11 cellular contexts compared by ENCODE assay signal in the genomic region with DNA sequence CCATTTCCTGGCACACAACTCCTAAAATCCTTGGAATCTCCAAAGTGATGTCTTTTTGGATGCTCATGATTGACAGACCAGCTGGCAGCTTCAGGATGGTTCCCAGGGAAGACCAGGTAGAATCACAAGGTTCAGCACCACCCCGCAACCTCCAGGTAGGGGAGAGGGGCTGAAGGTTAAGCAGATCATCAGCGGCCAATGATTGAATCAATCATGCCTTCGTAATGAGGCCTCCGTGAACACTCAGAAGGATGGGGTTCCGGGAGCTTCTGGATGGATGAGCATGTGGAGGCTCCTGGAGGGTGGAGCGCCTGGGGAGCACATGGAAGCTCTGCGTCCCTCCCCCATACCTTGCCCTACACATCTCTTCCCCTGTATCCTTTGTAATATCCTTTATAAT.
A peak's percentile ranks its signal among the peaks of the same experiment; 100 is the strongest.
DNase-seq lines count a peak whose midpoint lies in the region; ATAC-seq and TF ChIP-seq lines count a peak whose summit lies in the region.
"Had no signal": no experiment of that assay in that cellular context is flagged by ENCODE, and none has a peak within 500 bp of the region (broad histone marks: within the 10 kb centered on the region; RNA-seq: fewer than 3 reads in every experiment).

No MANE protein-coding gene starts in this region.

- H3K9me3 Mint-ChIP-seq in activated naive CD8-positive, alpha-beta T cell treated with anti-CD3 and anti-CD28 coated beads, Interleukin-2, amount 10 ng/mL, durations not matched to agents 7 days and 5 days = no peaks in the 10 kb centered on the region
- peaks cover 4% of the 10 kb centered on the region for H3K9me3 Mint-ChIP-seq in activated naive CD8-positive, alpha-beta T cell treated with anti-CD3 and anti-CD28 coated beads for 36 hours
- no peaks in the 10 kb centered on the region for H3K9me3 Mint-ChIP-seq in activated CD8-positive, alpha-beta T cell treated with anti-CD3 and anti-CD28 coated beads for 36 hours
- H3K9me3 Mint-ChIP-seq in naive thymus-derived CD4-positive, alpha-beta T cell = peaks cover 0 to 2% (median 0%) of the 10 kb centered on the region in 11 donors

- H3K27ac ChIP-seq in naive thymus-derived CD4-positive, alpha-beta T cell (ENCODE audit: low read depth, low read length) = no peak overlapping the region
- H3K27ac ChIP-seq in uterus = peak overlapping the region in 1 of 2 donors; percentile 9
- H3K27ac ChIP-seq: SK-N-MC had no signal

- no peak for TF ChIP-seq POLR2A in uterus (IDR thresholded peaks at IDR 0.05)

- POLR2A ChIA-PET in activated naive CD8-positive, alpha-beta T cell treated with anti-CD3 and anti-CD28 coated beads, Interleukin-2, amount 10 ng/mL, durations not matched to agents 7 days and 5 days (lab: Charles Lee) = interaction anchor here (1.0 to 1.3 kb wide), 2 partner anchors 48 to 632 kb away, joined by 3 to 4 read pairs; partner anchors contain the start of gene TNRC6C
- POLR2A ChIA-PET in activated CD8-positive, alpha-beta T cell treated with anti-CD3 and anti-CD28 coated beads for 36 hours (lab: Charles Lee) = interaction anchor here (0.6 to 1.0 kb wide), 2 partner anchors 64 to 149 kb away, joined by 3 to 4 read pairs; no protein-coding TSS in a partner anchor
- POLR2A ChIA-PET in naive thymus-derived CD4-positive, alpha-beta T cell (lab: Charles Lee) = interaction anchor here (0.6 to 6.7 kb wide), 7 partner anchors 39 to 343 kb away, joined by 3 to 98 read pairs (median 5); no protein-coding TSS in a partner anchor

- CTCF ChIA-PET in activated CD8-positive, alpha-beta T cell treated with anti-CD3 and anti-CD28 coated beads for 36 hours (lab: Charles Lee) = interaction anchor here (1.4 kb wide), 1 partner anchor 74 kb away, joined by 3 read pairs; no protein-coding TSS in a partner anchor
- CTCF ChIA-PET in naive thymus-derived CD4-positive, alpha-beta T cell (lab: Charles Lee) = interaction anchor here (1.2 kb wide), 1 partner anchor 48 kb away, joined by 3 read pairs; no protein-coding TSS in a partner anchor

- no peaks in the 10 kb centered on the region for H3K36me3 ChIP-seq in naive thymus-derived CD4-positive, alpha-beta T cell (ENCODE audit: control insufficient read depth in 2 of 3, insufficient read depth in 3 of 3, low read length in 3 of 3)
- H3K36me3 ChIP-seq in uterus = no peaks in the 10 kb centered on the region

- H3K27me3 ChIP-seq in naive thymus-derived CD4-positive, alpha-beta T cell (ENCODE audit: control insufficient read depth in 2 of 2, insufficient read depth in 2 of 2, low read length in 2 of 2) = no peaks in the 10 kb centered on the region
- no peaks in the 10 kb centered on the region for H3K27me3 ChIP-seq in uterus

- peak overlapping the region; percentile 80 for H3K4me3 Mint-ChIP-seq in activated naive CD8-positive, alpha-beta T cell treated with anti-CD3 and anti-CD28 coated beads, Interleukin-2, amount 10 ng/mL, durations not matched to agents 7 days and 5 days
- no peak overlapping the region for H3K4me3 Mint-ChIP-seq in activated naive CD8-positive, alpha-beta T cell treated with anti-CD3 and anti-CD28 coated beads for 36 hours
- no peak overlapping the region for H3K4me3 Mint-ChIP-seq in activated CD8-positive, alpha-beta T cell treated with anti-CD3 and anti-CD28 coated beads for 36 hours
- peak overlapping the region in 9 of 10 donors; percentile 33 to 81 (median 71) for H3K4me3 Mint-ChIP-seq in naive thymus-derived CD4-positive, alpha-beta T cell

- ATAC-seq in activated naive CD8-positive, alpha-beta T cell treated with anti-CD3 and anti-CD28 coated beads, Interleukin-2, amount 10 ng/mL, durations not matched to agents 7 days and 5 days (ENCODE audit: low read depth) = no peak
- no peak for ATAC-seq in activated CD8-positive, alpha-beta T cell treated with anti-CD3 and anti-CD28 coated beads for 36 hours
- ATAC-seq in naive thymus-derived CD4-positive, alpha-beta T cell = no peak
- no peak for ATAC-seq in GM21576 (IDR thresholded peaks at IDR 0.05; ENCODE audit: unreplicated experiment)
- ATAC-seq in stimulated activated naive CD8-positive, alpha-beta T cell treated with anti-CD3 and anti-CD28 coated beads, Interleukin-15, Interleukin-2, amounts not matched to agents 100 U/mL and 50 U/mL, for 24 hours = no peak
- ATAC-seq: K562 had no signal

- no peaks in the 10 kb centered on the region for H3K36me3 Mint-ChIP-seq in activated naive CD8-positive, alpha-beta T cell treated with anti-CD3 and anti-CD28 coated beads, Interleukin-2, amount 10 ng/mL, durations not matched to agents 7 days and 5 days
- H3K36me3 Mint-ChIP-seq in activated naive CD8-positive, alpha-beta T cell treated with anti-CD3 and anti-CD28 coated beads for 36 hours = peaks cover 3% of the 10 kb centered on the region
- H3K36me3 Mint-ChIP-seq in activated CD8-positive, alpha-beta T cell treated with anti-CD3 and anti-CD28 coated beads for 36 hours (ENCODE audit: low read depth) = no peaks in the 10 kb centered on the region
- no peaks in the 10 kb centered on the region for H3K36me3 Mint-ChIP-seq in naive thymus-derived CD4-positive, alpha-beta T cell

- H3K4me1 Mint-ChIP-seq in activated naive CD8-positive, alpha-beta T cell treated with anti-CD3 and anti-CD28 coated beads, Interleukin-2, amount 10 ng/mL, durations not matched to agents 7 days and 5 days = peaks cover 43% of the 10 kb centered on the region
- H3K4me1 Mint-ChIP-seq in activated naive CD8-positive, alpha-beta T cell treated with anti-CD3 and anti-CD28 coated beads for 36 hours = peaks cover 42% of the 10 kb centered on the region
- peaks cover 45% of the 10 kb centered on the region for H3K4me1 Mint-ChIP-seq in activated CD8-positive, alpha-beta T cell treated with anti-CD3 and anti-CD28 coated beads for 36 hours (ENCODE audit: low read depth)
- H3K4me1 Mint-ChIP-seq in naive thymus-derived CD4-positive, alpha-beta T cell = peaks cover 49 to 71% (median 57%) of the 10 kb centered on the region in 7 donors

- TF ChIP-seq CTCF in activated CD8-positive, alpha-beta T cell treated with anti-CD3 and anti-CD28 coated beads for 36 hours (IDR thresholded peaks at IDR 0.05) = no peak
- no peak for TF ChIP-seq CTCF in uterus (IDR thresholded peaks at IDR 0.05)

- no peak overlapping the region for H3K4me3 ChIP-seq in naive thymus-derived CD4-positive, alpha-beta T cell (ENCODE audit: low read length)
- H3K4me3 ChIP-seq in uterus = no peak overlapping the region
- H3K4me3 ChIP-seq: K562, SK-N-MC had no signal

- no peak for DNase-seq in activated naive CD8-positive, alpha-beta T cell treated with anti-CD3 and anti-CD28 coated beads, Interleukin-2, amount 10 ng/mL, durations not matched to agents 7 days and 5 days
- DNase-seq in activated naive CD8-positive, alpha-beta T cell treated with anti-CD3 and anti-CD28 coated beads for 36 hours = no peak
- no peak for DNase-seq in activated CD8-positive, alpha-beta T cell treated with anti-CD3 and anti-CD28 coated beads for 36 hours
- DNase-seq in naive thymus-derived CD4-positive, alpha-beta T cell = no peak
- DNase-seq in uterus (peak; percentile 13 to 16), cerebellar cortex (ENCODE audit: low spot score) (no peak)
- no peak for DNase-seq in stimulated activated naive CD8-positive, alpha-beta T cell treated with anti-CD3 and anti-CD28 coated beads, Interleukin-15, Interleukin-2, amounts not matched to agents 100 U/mL and 50 U/mL, for 24 hours
- DNase-seq: NCI-H2029 had no signal

- peak overlapping the region; percentile 81 for H3K27ac Mint-ChIP-seq in activated naive CD8-positive, alpha-beta T cell treated with anti-CD3 and anti-CD28 coated beads, Interleukin-2, amount 10 ng/mL, durations not matched to agents 7 days and 5 days
- H3K27ac Mint-ChIP-seq in activated naive CD8-positive, alpha-beta T cell treated with anti-CD3 and anti-CD28 coated beads for 36 hours = no peak overlapping the region
- H3K27ac Mint-ChIP-seq in activated CD8-positive, alpha-beta T cell treated with anti-CD3 and anti-CD28 coated beads for 36 hours = peak overlapping the region; percentile 23
- peak overlapping the region; percentile 57 to 92 (median 82) for H3K27ac Mint-ChIP-seq in naive thymus-derived CD4-positive, alpha-beta T cell

- peaks cover 35 to 49% of the 10 kb centered on the region in 2 donors for H3K4me1 ChIP-seq in naive thymus-derived CD4-positive, alpha-beta T cell (ENCODE audit: control insufficient read depth in 2 of 2, insufficient read depth in 2 of 2, low read length in 2 of 2)
- peaks cover 19 to 29% of the 10 kb centered on the region in 2 donors for H3K4me1 ChIP-seq in uterus

- intact Hi-C loops in activated CD8-positive, alpha-beta T cell treated with anti-CD3 and anti-CD28 coated beads for 36 hours (cut with micrococcal nuclease) = no loop called here
- intact Hi-C loops in naive thymus-derived CD4-positive, alpha-beta T cell (cut with micrococcal nuclease) = no loop called here
- intact Hi-C loops in uterus (cut with DNase I; ENCODE audit: low total_unique reads) = loop anchor here (5.0 kb wide), 1 partner anchor 101 kb away; no protein-coding TSS in a partner anchor

- H3K9me3 ChIP-seq in naive thymus-derived CD4-positive, alpha-beta T cell (ENCODE audit: control insufficient read depth in 2 of 3, low read length in 3 of 3) = no peaks in the 10 kb centered on the region
- H3K9me3 ChIP-seq in uterus = no peaks in the 10 kb centered on the region

- H3K27me3 Mint-ChIP-seq in activated naive CD8-positive, alpha-beta T cell treated with anti-CD3 and anti-CD28 coated beads, Interleukin-2, amount 10 ng/mL, durations not matched to agents 7 days and 5 days = no peaks in the 10 kb centered on the region
- no peaks in the 10 kb centered on the region for H3K27me3 Mint-ChIP-seq in activated naive CD8-positive, alpha-beta T cell treated with anti-CD3 and anti-CD28 coated beads for 36 hours
- no peaks in the 10 kb centered on the region for H3K27me3 Mint-ChIP-seq in activated CD8-positive, alpha-beta T cell treated with anti-CD3 and anti-CD28 coated beads for 36 hours
- H3K27me3 Mint-ChIP-seq in naive thymus-derived CD4-positive, alpha-beta T cell = peaks cover 0 to 2% (median 0%) of the 10 kb centered on the region in 5 donors

Comparison
In these comparisons a context has a peak if more than half of its experiments do, and no peak if none do; other contexts are left out.
1. H3K4me3 Mint-ChIP-seq: peak in activated naive CD8-positive, alpha-beta T cell treated with anti-CD3 and anti-CD28 coated beads, Interleukin-2, amount 10 ng/mL, durations not matched to agents 7 days and 5 days (single experiment) and naive thymus-derived CD4-positive, alpha-beta T cell (9 of 10); none in activated naive CD8-positive, alpha-beta T cell treated with anti-CD3 and anti-CD28 coated beads for 36 hours (single experiment) and activated CD8-positive, alpha-beta T cell treated with anti-CD3 and anti-CD28 coated beads for 36 hours (single experiment).
2. DNase-seq: peak in uterus (2 of 2); none in activated naive CD8-positive, alpha-beta T cell treated with anti-CD3 and anti-CD28 coated beads, Interleukin-2, amount 10 ng/mL, durations not matched to agents 7 days and 5 days (single experiment), activated naive CD8-positive, alpha-beta T cell treated with anti-CD3 and anti-CD28 coated beads for 36 hours (single experiment), activated CD8-positive, alpha-beta T cell treated with anti-CD3 and anti-CD28 coated beads for 36 hours (single experiment), naive thymus-derived CD4-positive, alpha-beta T cell (0 of 9), cerebellar cortex (single experiment) and stimulated activated naive CD8-positive, alpha-beta T cell treated with anti-CD3 and anti-CD28 coated beads, Interleukin-15, Interleukin-2, amounts not matched to agents 100 U/mL and 50 U/mL, for 24 hours (single experiment).